ENCODE assay signal across 26 cellular contexts in the genomic region with DNA sequence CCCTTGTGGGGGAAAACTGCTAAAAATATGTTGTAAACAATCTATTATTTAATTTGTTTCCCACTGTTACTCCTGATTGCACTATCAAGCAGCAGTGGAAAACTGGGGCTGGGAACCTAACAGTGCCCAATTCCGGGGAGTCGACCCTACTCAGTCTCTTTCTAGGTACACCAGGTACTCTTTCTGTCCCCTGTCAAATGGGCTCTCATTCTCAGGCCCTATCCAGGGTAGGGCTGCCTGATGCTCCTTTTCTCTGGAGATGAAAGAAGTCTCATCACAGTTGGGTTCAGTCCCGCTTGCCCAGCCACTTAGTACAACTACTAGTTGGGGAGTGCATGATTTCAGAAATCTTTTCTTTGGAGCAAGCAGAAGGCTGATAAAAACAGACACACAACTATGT. TPM values are rescaled to one million over a fixed set of nuclear protein-coding genes. Genes with fewer than 3 reads are reported as not detected.
A peak's percentile ranks its signal among the peaks of the same experiment; 100 is the strongest.
DNase-seq lines count a peak whose midpoint lies in the region; ATAC-seq and TF ChIP-seq lines count a peak whose summit lies in the region.
"Had no signal": no experiment of that assay in that cellular context is flagged by ENCODE, and none has a peak within 500 bp of the region (broad histone marks: within the 10 kb centered on the region; RNA-seq: fewer than 3 reads in every experiment).

No MANE protein-coding gene starts in this region.

- H2BK15ac ChIP-seq in mesenchymal stem cell (ENCODE audit: low read depth, poor library complexity, severe bottlenecking), result no peak overlapping the region

- no peak for ATAC-seq in HG02678 (IDR thresholded peaks at IDR 0.05; ENCODE audit: unreplicated experiment)
- ATAC-seq: A549, HCT116 had no signal

- H3K79me1 ChIP-seq in mesenchymal stem cell (replicated peaks; ENCODE audit: low read length, poor library complexity, severe bottlenecking), result peaks cover 3% of the 10 kb centered on the region

- H3K4ac ChIP-seq in mesenchymal stem cell (ENCODE audit: low read depth in 1 of 2, low read length in 2 of 2), result no peak overlapping the region

- no peak overlapping the region for H2BK120ac ChIP-seq in mesenchymal stem cell (ENCODE audit: low read depth, low read length)

- H3K18ac ChIP-seq in mesenchymal stem cell (ENCODE audit: low read depth in 1 of 2, low read length in 2 of 2), result no peak overlapping the region

- H3F3A ChIP-seq in smooth muscle cell (ENCODE audit: low read depth), result no peaks in the 10 kb centered on the region

- no peaks in the 10 kb centered on the region for H3K79me2 ChIP-seq in smooth muscle cell (ENCODE audit: low read depth)

- WGBS in mesenchymal stem cell, result 99% methylated on average over 3 of the region's 3 CpGs
- 96% methylated on average over 3 of the region's 3 CpGs for WGBS in smooth muscle cell (ENCODE audit: low lambda C conversion rate)

- DNase-seq in H7 (peak; percentile 14), caudate nucleus (lab: John Stamatoyannopoulos, UW) (no peak), substantia nigra (lab: John Stamatoyannopoulos, UW) (peak in 1 of 49 donors; percentile 6), activated gamma-delta T cell treated with Interleukin-2 at 50 U/mL for 16 hours (no peak), mesenchymal stem cell (no peak), smooth muscle cell (lab: John Stamatoyannopoulos, UW; ENCODE audit: unreplicated experiment) (no peak)
- DNase-seq: 8988T; ACHN; AML-193; BE2C; Calu3; CD4-positive, alpha-beta T cell; CD8-positive, alpha-beta memory T cell; COR-L47; DMS53; DMS79 treated with DMSO at 0.1 percent for 48 hours; GF-D8; H9 had no signal

- no peak for TF ChIP-seq CTCF in smooth muscle cell (IDR thresholded peaks at IDR 0.05; ENCODE audit: borderline replicate concordance, insufficient read depth, poor library complexity, severe bottlenecking)

- H3K27ac ChIP-seq in caudate nucleus (ENCODE audit: low read depth, low read length), result peak overlapping the region; percentile 81
- H3K27ac ChIP-seq in layer of hippocampus (ENCODE audit: low read depth, low read length), result peak overlapping the region; percentile 48
- peak overlapping the region; percentile 43 for H3K27ac ChIP-seq in substantia nigra (ENCODE audit: low read depth, low read length, poor library complexity, severe bottlenecking)
- no peak overlapping the region for H3K27ac ChIP-seq in mesenchymal stem cell (ENCODE audit: low read length, poor library complexity, severe bottlenecking)
- no peak overlapping the region for H3K27ac ChIP-seq in smooth muscle cell (ENCODE audit: low read depth)
- H3K27ac ChIP-seq: A549; BLaER1 treated with 17β-estradiol and CSF1 and Interleukin-3, amounts not matched to agents 10 nM and 100 nM had no signal

- H3K4me1 ChIP-seq in mesenchymal stem cell (ENCODE audit: control insufficient read depth, insufficient read depth, low read depth, low read length) (no peaks in the 10 kb centered on the region), smooth muscle cell (ENCODE audit: low read depth) (no peaks in the 10 kb centered on the region)
- H3K4me1 ChIP-seq: A549; BLaER1 treated with 17β-estradiol and CSF1 and Interleukin-3, amounts not matched to agents 10 nM and 100 nM had no signal

- H3K9ac ChIP-seq in mesenchymal stem cell (ENCODE audit: low read length), result no peak overlapping the region
- no peak overlapping the region for H3K9ac ChIP-seq in smooth muscle cell (ENCODE audit: low read depth)
- H3K9ac ChIP-seq: BLaER1 treated with 17β-estradiol and CSF1 and Interleukin-3, amounts not matched to agents 10 nM and 100 nM had no signal

- H4K20me1 ChIP-seq in smooth muscle cell (ENCODE audit: low read depth), result no peaks in the 10 kb centered on the region
- H4K20me1 ChIP-seq: BLaER1 treated with 17β-estradiol and CSF1 and Interleukin-3, amounts not matched to agents 10 nM and 100 nM had no signal

- H3K27me3 ChIP-seq in H7 (ENCODE audit: control insufficient read depth, insufficient read depth, low read length), result no peaks in the 10 kb centered on the region
- no peaks in the 10 kb centered on the region for H3K27me3 ChIP-seq in layer of hippocampus (ENCODE audit: control insufficient read depth, insufficient read depth, low read length)
- H3K27me3 ChIP-seq in mesenchymal stem cell (ENCODE audit: control insufficient read depth in 1 of 2, insufficient read depth in 1 of 2, low read length in 2 of 2), result no peaks in the 10 kb centered on the region
- H3K27me3 ChIP-seq in smooth muscle cell (ENCODE audit: low read depth), result no peaks in the 10 kb centered on the region
- H3K27me3 ChIP-seq: BE2C; BLaER1 treated with 17β-estradiol and CSF1 and Interleukin-3, amounts not matched to agents 10 nM and 100 nM had no signal

- H3K36me3 ChIP-seq in H7 (replicated peaks; ENCODE audit: control insufficient read depth, insufficient read depth, low read length) (no peaks in the 10 kb centered on the region), mesenchymal stem cell (ENCODE audit: control insufficient read depth in 1 of 2, insufficient read depth in 2 of 2, low read depth in 1 of 2, low read length in 2 of 2) (no peaks in the 10 kb centered on the region), smooth muscle cell (ENCODE audit: low read depth) (no peaks in the 10 kb centered on the region)
- H3K36me3 ChIP-seq: BLaER1 treated with 17β-estradiol and CSF1 and Interleukin-3, amounts not matched to agents 10 nM and 100 nM had no signal

- H3K23ac ChIP-seq in mesenchymal stem cell (ENCODE audit: low read length in 2 of 2), result no peak overlapping the region

- H4K8ac ChIP-seq in mesenchymal stem cell (ENCODE audit: low read length), result no peak overlapping the region

- H3K9me3 ChIP-seq in mesenchymal stem cell (ENCODE audit: control insufficient read depth, low read length), result no peaks in the 10 kb centered on the region
- H3K9me3 ChIP-seq in smooth muscle cell (replicated peaks; ENCODE audit: low read depth), result no peaks in the 10 kb centered on the region
- H3K9me3 ChIP-seq: A549; BE2C; BLaER1 treated with 17β-estradiol and CSF1 and Interleukin-3, amounts not matched to agents 10 nM and 100 nM had no signal

- no peak overlapping the region for H3K14ac ChIP-seq in mesenchymal stem cell (ENCODE audit: low read length in 2 of 2)

- no peak overlapping the region for H2AK5ac ChIP-seq in mesenchymal stem cell (ENCODE audit: low read length, severe bottlenecking)

- H3K4me3 ChIP-seq in H7 (ENCODE audit: insufficient read depth, low read depth, low read length), result no peak overlapping the region
- H3K4me3 ChIP-seq in mesenchymal stem cell (ENCODE audit: insufficient read depth in 1 of 2, low read depth in 1 of 2, low read length in 2 of 2), result no peak overlapping the region
- no peak overlapping the region for H3K4me3 ChIP-seq in smooth muscle cell
- H3K4me3 ChIP-seq: A549; BLaER1 treated with 17β-estradiol and CSF1 and Interleukin-3, amounts not matched to agents 10 nM and 100 nM had no signal

- no peak overlapping the region for H2AFZ ChIP-seq in mesenchymal stem cell (ENCODE audit: low read depth, low read length)
- H2AFZ ChIP-seq in smooth muscle cell (ENCODE audit: low read depth), result no peak overlapping the region

- no peak overlapping the region for H4K91ac ChIP-seq in mesenchymal stem cell (ENCODE audit: low read length)

- no peak overlapping the region for H2BK12ac ChIP-seq in mesenchymal stem cell (ENCODE audit: low read length in 2 of 2)

- no peak overlapping the region for H2BK5ac ChIP-seq in mesenchymal stem cell (ENCODE audit: low read depth, low read length, poor library complexity, severe bottlenecking)

- H3K4me2 ChIP-seq in mesenchymal stem cell (ENCODE audit: low read length, poor library complexity, severe bottlenecking) (no peak overlapping the region), smooth muscle cell (no peak overlapping the region)
- H3K4me2 ChIP-seq: A549; BLaER1 treated with 17β-estradiol and CSF1 and Interleukin-3, amounts not matched to agents 10 nM and 100 nM had no signal

RNA-seq across cellular contexts. Expression of a gene that starts 52.0 kb away (rescaled TPM):
- 0.55 and 0.78 TPM in 2 replicates for total RNA-seq in H7 (2014; rRNA removed; shearing (Covaris generic))
- 0.03 TPM for polyA plus RNA-seq in mesenchymal stem cell (2013, experiment 1 of 2)
- 0.07 TPM for polyA plus RNA-seq in mesenchymal stem cell (2013, experiment 2 of 2)
- 0.18 TPM in 1 of 2 replicates, not detected in the other for total RNA-seq in smooth muscle cell
- 0.25 and 0.27 TPM in 2 replicates for polyA plus RNA-seq in smooth muscle cell
- total RNA-seq: CD4-positive, alpha-beta T cell; CD8-positive, alpha-beta memory T cell; Daoy; G401 had no signal
- polyA plus RNA-seq: A549; CD14-positive monocyte; CD8-positive, alpha-beta memory T cell had no signal

Comparison
In these comparisons a context has a peak if more than half of its experiments do, and no peak if none do; other contexts are left out.
1. H3K27ac ChIP-seq: peak in caudate nucleus (single experiment), layer of hippocampus (single experiment) and substantia nigra (single experiment); none in mesenchymal stem cell (single experiment) and smooth muscle cell (single experiment).